Comparison of ENCODE assay signal across 5 cellular contexts in genomic region chr1:25383875-25384274, GRCh38. TPM values are rescaled to one million over a fixed set of nuclear protein-coding genes. Genes with fewer than 3 reads are reported as not detected.
"Had no signal": no experiment of that assay in that cellular context is flagged by ENCODE, and none has a peak within 500 bp of the region (broad histone marks: within the 10 kb centered on the region; RNA-seq: fewer than 3 reads in every experiment).

No MANE protein-coding gene starts in this region.

RNA-seq across cellular contexts. Expression of gene RHCE, which starts 36.8 kb away (rescaled TPM):
- total RNA-seq: natural killer cell treated with Interleukin-12 subunit alpha and Interleukin-12 subunit beta and Interleukin-15 and Interleukin-18, amount 100 ng/mL, for 72 hours; neural crest cell; posterior vena cava; transverse colon; vagina had no signal
